Comparison of ENCODE assay signal across 15 cellular contexts in the genomic region with DNA sequence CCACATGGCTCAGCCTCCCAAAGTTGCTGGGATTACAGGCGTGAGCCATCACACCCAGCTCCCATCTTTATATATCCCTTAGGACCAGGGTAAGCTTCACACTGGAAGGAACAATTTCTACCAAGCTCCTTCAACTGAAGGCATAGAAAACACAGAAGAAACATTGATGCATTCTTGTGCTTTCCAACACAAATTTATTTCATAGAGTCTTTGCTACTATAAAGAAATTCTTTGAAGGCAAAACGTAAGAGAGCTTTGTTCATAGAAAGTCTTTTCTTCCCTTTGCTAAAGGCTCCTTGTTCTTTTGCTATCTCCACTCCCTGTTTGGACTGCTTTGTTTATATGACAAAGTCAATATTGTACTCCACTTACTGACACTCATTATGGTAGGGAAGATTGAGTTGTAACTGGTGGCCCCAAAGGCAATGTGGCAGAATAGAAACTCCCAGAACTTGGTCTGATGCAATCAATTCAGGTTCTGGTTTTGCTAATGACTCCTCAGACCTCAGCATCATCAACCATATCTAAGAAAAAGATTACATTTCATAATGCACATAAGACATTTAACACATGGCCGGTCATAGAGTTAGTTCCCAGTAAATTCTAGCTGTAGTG.
DNase-seq lines count a peak whose midpoint lies in the region; ATAC-seq and TF ChIP-seq lines count a peak whose summit lies in the region.
"Had no signal": no experiment of that assay in that cellular context is flagged by ENCODE, and none has a peak within 500 bp of the region (broad histone marks: within the 10 kb centered on the region; RNA-seq: fewer than 3 reads in every experiment).

No MANE protein-coding gene starts in this region.

- no peak for TF ChIP-seq CTCF in progenitor cell of endocrine pancreas (IDR thresholded peaks at IDR 0.05; ENCODE audit: unreplicated experiment)

- ATAC-seq in esophagus mucosa (peak; percentile 62), GM18520 (IDR thresholded peaks at IDR 0.05; ENCODE audit: unreplicated experiment) (no peak), GM18517 (IDR thresholded peaks at IDR 0.05; ENCODE audit: unreplicated experiment) (no peak)
- ATAC-seq: Right ventricle myocardium inferior had no signal

- peaks cover 2% of the 10 kb centered on the region for H3K27me3 Mint-ChIP-seq in progenitor cell of endocrine pancreas

- H3K27ac Mint-ChIP-seq in progenitor cell of endocrine pancreas = peak overlapping the region; percentile 67
- H3K27ac Mint-ChIP-seq: activated CD4-positive, alpha-beta memory T cell treated with anti-CD3 and anti-CD28 coated beads, Interleukin-2, amount 10 ng/mL, durations not matched to agents 7 days and 5 days; dendritic cell treated with granulocyte-macrophage colony-stimulating factor and Interleukin-4, amounts not matched to agents 40 ng/mL and 50 ng/mL, for 4 days; naive B cell had no signal

- H3K9me3 Mint-ChIP-seq in progenitor cell of endocrine pancreas (ENCODE audit: low read depth) = peaks cover 8% of the 10 kb centered on the region
- H3K9me3 Mint-ChIP-seq: activated CD4-positive, alpha-beta memory T cell treated with anti-CD3 and anti-CD28 coated beads, Interleukin-2, amount 10 ng/mL, durations not matched to agents 7 days and 5 days; dendritic cell treated with granulocyte-macrophage colony-stimulating factor and Interleukin-4, amounts not matched to agents 40 ng/mL and 50 ng/mL, for 4 days had no signal

- peak; percentile 15 for DNase-seq in NCI-H345 (lab: John Stamatoyannopoulos, UW)
- no peak for DNase-seq in NCI-H345 treated with DMSO at 0.1 percent for 48 hours (lab: John Stamatoyannopoulos, UW; ENCODE audit: unreplicated experiment)
- DNase-seq in NCI-H748 treated with DMSO at 0.1 percent for 48 hours (lab: John Stamatoyannopoulos, UW) = peak; percentile 24
- DNase-seq in progenitor cell of endocrine pancreas (ENCODE audit: low spot score, unreplicated experiment) = no peak
- no peak for DNase-seq in DMS 273 treated with DMSO at 0.1 percent for 48 hours (lab: John Stamatoyannopoulos, UW)
- DNase-seq: activated CD4-positive, alpha-beta memory T cell treated with anti-CD3 and anti-CD28 coated beads, Interleukin-2, amount 10 ng/mL, durations not matched to agents 7 days and 5 days; DMS153; Karpas-422; naive B cell; stimulated activated CD4-positive, alpha-beta T cell treated with anti-CD3 and anti-CD28 coated beads, Interleukin-4, amount 100 ng/mL, for 4 hours had no signal

- no peaks in the 10 kb centered on the region for H3K36me3 Mint-ChIP-seq in progenitor cell of endocrine pancreas (ENCODE audit: insufficient read depth)
- H3K36me3 Mint-ChIP-seq: naive B cell had no signal

- H3K4me3 Mint-ChIP-seq in progenitor cell of endocrine pancreas (ENCODE audit: low read depth) = no peak overlapping the region
- H3K4me3 Mint-ChIP-seq: activated CD4-positive, alpha-beta memory T cell treated with anti-CD3 and anti-CD28 coated beads, Interleukin-2, amount 10 ng/mL, durations not matched to agents 7 days and 5 days; dendritic cell treated with granulocyte-macrophage colony-stimulating factor and Interleukin-4, amounts not matched to agents 40 ng/mL and 50 ng/mL, for 4 days; naive B cell had no signal

- peaks cover 23% of the 10 kb centered on the region for H3K4me1 Mint-ChIP-seq in progenitor cell of endocrine pancreas (ENCODE audit: low read depth)
- H3K4me1 Mint-ChIP-seq: naive B cell had no signal

Comparison
In these comparisons a context has a peak if more than half of its experiments do, and no peak if none do; other contexts are left out.
1. DNase-seq: peak in NCI-H345 (single experiment) and NCI-H748 treated with DMSO at 0.1 percent for 48 hours (single experiment); none in NCI-H345 treated with DMSO at 0.1 percent for 48 hours (single experiment), progenitor cell of endocrine pancreas (single experiment) and DMS 273 treated with DMSO at 0.1 percent for 48 hours (single experiment).